ENCODE assay signal across 8 cellular contexts in genomic region chr2:175166216-175166824, GRCh38. TPM values are rescaled to one million over a fixed set of nuclear protein-coding genes. Genes with fewer than 3 reads are reported as not detected.
DNase-seq lines count a peak whose midpoint lies in the region; ATAC-seq, FAIRE-seq and TF ChIP-seq lines count a peak whose summit lies in the region.

No MANE protein-coding gene starts in this region.

- FAIRE-seq in A549 (lab: Jason Lieb, UNC), result no peak

- H3K9ac ChIP-seq in H9 (ENCODE audit: extremely low read depth, insufficient read length, low read length), result peak overlapping the region; percentile 38

- no peak overlapping the region for H2BK5ac ChIP-seq in H9 (ENCODE audit: insufficient read length, low read length)

- TF ChIP-seq POLR2A in A549 (IDR thresholded peaks at IDR 0.05; ENCODE audit: low read length) (no peak), right lobe of liver (IDR thresholded peaks at IDR 0.05) (no peak)

- no peak overlapping the region for H3K56ac ChIP-seq in H9 (ENCODE audit: insufficient read length, low read depth, low read length)

- H3K4me1 Mint-ChIP-seq in H9, result peaks cover 13 to 19% of the 10 kb centered on the region in 2 experiments
- peaks cover 26% of the 10 kb centered on the region for H3K4me1 Mint-ChIP-seq in activated naive CD8-positive, alpha-beta T cell treated with anti-CD3 and anti-CD28 coated beads for 36 hours

- ATAC-seq in A549, result no peak
- ATAC-seq in right lobe of liver, result no peak

- no peaks in the 10 kb centered on the region for H3K36me3 ChIP-seq in right lobe of liver

- CTCF ChIA-PET in A549 (lab: Yijun Ruan, JAX), result interaction anchor here (0.8 kb wide), 1 partner anchor 15 kb away, joined by 3 read pairs; no protein-coding TSS in a partner anchor

- H3K27ac ChIP-seq in A549 (peak overlapping the region; percentile 93 to 95; a peak in 4 of 6 replicates), H9 (ENCODE audit: insufficient read length, low read depth, low read length) (no peak overlapping the region), right lobe of liver (no peak overlapping the region)

- H4K91ac ChIP-seq in H9 (ENCODE audit: insufficient read length, low read depth, low read length), result no peak overlapping the region

- no peak for TF ChIP-seq CTCF in A549 (IDR thresholded peaks at IDR 0.05)
- TF ChIP-seq CTCF in H9 (conservative IDR thresholded peaks at IDR 0.05), result no peak
- TF ChIP-seq CTCF in right lobe of liver (IDR thresholded peaks at IDR 0.05), result no peak

- no peak overlapping the region for H2BK15ac ChIP-seq in H9 (ENCODE audit: low read depth, low read length)

- H3K9me3 ChIP-seq in A549, result no peaks in the 10 kb centered on the region
- H3K9me3 ChIP-seq in H9 (ENCODE audit: control insufficient read depth, low read depth, low read length), result no peaks in the 10 kb centered on the region
- no peaks in the 10 kb centered on the region for H3K9me3 ChIP-seq in right lobe of liver

- WGBS in A549 (ENCODE audit: missing lambda C conversion rate), result 19% methylated on average over 9 of the region's 9 CpGs
- 100% methylated on average over 1 of the region's 9 CpGs for WGBS in H9 (ENCODE audit: extremely low coverage, insufficient read length, low lambda C conversion rate)
- 48% methylated on average over 9 of the region's 9 CpGs for WGBS in right lobe of liver (ENCODE audit: insufficient coverage, low coverage, low lambda C conversion rate, missing lambda C conversion rate)

- no peak overlapping the region for H3K4ac ChIP-seq in H9 (ENCODE audit: low read depth, low read length)

- H4K8ac ChIP-seq in H9 (replicated peaks; ENCODE audit: insufficient read length, low read depth, low read length), result no peak overlapping the region

- no peak overlapping the region for H2BK20ac ChIP-seq in H9 (ENCODE audit: low read depth, low read length, poor library complexity, severe bottlenecking)

- H4K5ac ChIP-seq in H9 (ENCODE audit: insufficient read length, low read depth, low read length), result no peak overlapping the region

- no peaks in the 10 kb centered on the region for H3K23me2 ChIP-seq in H9 (ENCODE audit: insufficient read length, low read depth, low read length, poor library complexity, severe bottlenecking)

- H4K20me1 ChIP-seq in H9 (ENCODE audit: control insufficient read depth, insufficient read depth, insufficient read length), result no peaks in the 10 kb centered on the region

- peak overlapping the region; percentile 16 to 100 (median 39); a peak in 3 of 7 replicates for H3K27ac Mint-ChIP-seq in H9
- H3K27ac Mint-ChIP-seq in activated naive CD8-positive, alpha-beta T cell treated with anti-CD3 and anti-CD28 coated beads for 36 hours, result no peak overlapping the region

- H3K4me3 ChIP-seq in A549 (peak overlapping the region; percentile 95), right lobe of liver (peak overlapping the region in 2 of 3 donors; percentile 78 to 92)

- peak overlapping the region; percentile 99 to 100 for H3K4me3 Mint-ChIP-seq in H9
- H3K4me3 Mint-ChIP-seq in activated naive CD8-positive, alpha-beta T cell treated with anti-CD3 and anti-CD28 coated beads for 36 hours, result peak overlapping the region; percentile 99

- no peak for TF ChIP-seq RAD21 in A549 (conservative IDR thresholded peaks at IDR 0.05 in 1 of 2, IDR thresholded peaks at IDR 0.05 in 1 of 2)

- TF ChIP-seq EP300 in A549 (IDR thresholded peaks at IDR 0.05), result no peak

- intact Hi-C loops in right lobe of liver (cut with DNase I), result no loop called here

- no peak overlapping the region for H3K14ac ChIP-seq in H9 (ENCODE audit: insufficient read depth, low read length)

- H3K23ac ChIP-seq in H9 (ENCODE audit: insufficient read length, low read depth, low read length), result no peak overlapping the region

- H2BK120ac ChIP-seq in H9 (ENCODE audit: low read depth, low read length, poor library complexity, severe bottlenecking), result no peak overlapping the region

- no peak overlapping the region for H2AK5ac ChIP-seq in H9 (ENCODE audit: insufficient read length, low read length)

- no peaks in the 10 kb centered on the region for H3K27me3 ChIP-seq in H9 (ENCODE audit: insufficient read depth, low read length)
- H3K27me3 ChIP-seq in right lobe of liver, result no peaks in the 10 kb centered on the region

- no peak overlapping the region for H2BK12ac ChIP-seq in H9 (ENCODE audit: insufficient read length, low read depth, low read length)

- no peak overlapping the region for H2AFZ ChIP-seq in H9 (ENCODE audit: low read length)

- DNase-seq in A549 (ENCODE audit: low read depth in 1 of 2, low spot score in 1 of 2) (no peak), H9 (no peak), right lobe of liver (no peak), hypothalamus (lab: John Stamatoyannopoulos, UW) (no peak), NCI-H146 treated with DMSO at 0.1 percent for 48 hours (lab: John Stamatoyannopoulos, UW; ENCODE audit: unreplicated experiment) (no peak), medulla oblongata (ENCODE audit: extremely low spot score) (no peak), cortex of kidney (lab: John Stamatoyannopoulos, UW) (no peak)
- no peak for DNase-seq in activated naive CD8-positive, alpha-beta T cell treated with anti-CD3 and anti-CD28 coated beads for 36 hours

- H3K4me1 ChIP-seq in A549, result peaks cover 18% of the 10 kb centered on the region; the same call in 2 of the 3 replicates
- H3K4me1 ChIP-seq in H9 (ENCODE audit: insufficient read depth, low read length), result no peaks in the 10 kb centered on the region
- peaks cover 0 to 19% (median 0%) of the 10 kb centered on the region in 4 donors for H3K4me1 ChIP-seq in right lobe of liver

- POLR2A ChIA-PET in A549 (lab: Yijun Ruan, JAX), result no interaction called here

- no peak overlapping the region for H3T11ph ChIP-seq in H9 (ENCODE audit: low read length)

- peaks cover 3 to 11% (median 6%) of the 10 kb centered on the region in 3 experiments for H3K36me3 Mint-ChIP-seq in H9 (ENCODE audit: insufficient read depth in 1 of 3, low read depth in 3 of 3)
- peaks cover 5% of the 10 kb centered on the region for H3K36me3 Mint-ChIP-seq in activated naive CD8-positive, alpha-beta T cell treated with anti-CD3 and anti-CD28 coated beads for 36 hours

- H3K79me1 ChIP-seq in H9 (ENCODE audit: insufficient read depth, low read depth, low read length, poor library complexity, severe bottlenecking), result peaks cover 5% of the 10 kb centered on the region

- H3K27me3 Mint-ChIP-seq in H9 (ENCODE audit: low read depth), result no peaks in the 10 kb centered on the region
- H3K27me3 Mint-ChIP-seq in activated naive CD8-positive, alpha-beta T cell treated with anti-CD3 and anti-CD28 coated beads for 36 hours, result no peaks in the 10 kb centered on the region

- H3K4me2 ChIP-seq in A549 (peak overlapping the region; percentile 93), H9 (ENCODE audit: insufficient read depth, insufficient read length, low read length) (peak overlapping the region; percentile 48)

- no peak overlapping the region for H3K18ac ChIP-seq in H9 (ENCODE audit: insufficient read length, low read depth, low read length)

- no peaks in the 10 kb centered on the region; a peak in 1 of 5 replicates for H3K9me3 Mint-ChIP-seq in H9
- H3K9me3 Mint-ChIP-seq in activated naive CD8-positive, alpha-beta T cell treated with anti-CD3 and anti-CD28 coated beads for 36 hours, result no peaks in the 10 kb centered on the region

- peaks cover 29% of the 10 kb centered on the region; the same call in 1 of the 2 replicates for H3K79me2 ChIP-seq in H9 (ENCODE audit: insufficient read depth, low read length)

TF ChIP-seq in A549, 52 proteins besides CTCF, POLR2A, EP300 and RAD21:
- TF ChIP-seq CEBPB (IDR thresholded peaks at IDR 0.05) (peak; percentile 72 to 81; a peak in 3 of 4 replicates), FOSL2 (IDR thresholded peaks at IDR 0.05) (no peak), FOSL2 (CRISPR knock-in tag; IDR thresholded peaks at IDR 0.05) (no peak), POLR2AphosphoS2 (conservative IDR thresholded peaks at IDR 0.05; ENCODE audit: low read length) (no peak), JUN (IDR thresholded peaks at IDR 0.05) (no peak), ELK1 (IDR thresholded peaks at IDR 0.05; ENCODE audit: low read depth, low read length) (no peak), HOXB5 (CRISPR knock-in tag; IDR thresholded peaks at IDR 0.05) (no peak), HOXB13 (CRISPR knock-in tag; IDR thresholded peaks at IDR 0.05; ENCODE audit: low read depth) (no peak), MAX (IDR thresholded peaks at IDR 0.05) (no peak), ZC3H11A (IDR thresholded peaks at IDR 0.05) (no peak)

RNA-seq across cellular contexts. Expression of gene ATF2, which starts 1.7 kb away (rescaled TPM):
- polyA plus RNA-seq in A549 (2011; rRNA removed) (67.4 and 74.2 TPM in 2 replicates), A549 (2017; fragmentation: RNase III; extraction: RNeasy Plus Mini Kit Qiagen cat#74134 plus additional on column Dnase treatment) (15.5 to 18.9 TPM (median 18.8 TPM) in 3 replicates)
- 13.3 and 16.4 TPM in 2 replicates for polyA plus RNA-seq in A549 (2012; cell fraction: cytosol; rRNA removed)
- 7.8 and 8.3 TPM in 2 replicates for polyA plus RNA-seq in A549 (2012; cell fraction: nucleus; rRNA removed)
- polyA minus RNA-seq in A549 (2011; rRNA and poly(A)+ RNA removed), result 115 and 139 TPM in 2 replicates
- total RNA-seq in H9 (2021) (34.9 and 40.9 TPM in 2 replicates), right lobe of liver (10 to 100 TPM; 24.0 to 36.3 (median 27.4) TPM)
- total RNA-seq in activated naive CD8-positive, alpha-beta T cell treated with anti-CD3 and anti-CD28 coated beads for 36 hours, result 10 to 100 TPM; 43.1 to 44.5 TPM

RNA-seq across cellular contexts. Expression of gene ATP5MC3, which starts 15.2 kb away (rescaled TPM):
- polyA plus RNA-seq in A549 (2011; rRNA removed), result 525 and 642 TPM in 2 replicates
- polyA plus RNA-seq in A549 (2012; cell fraction: cytosol; rRNA removed), result 562 and 654 TPM in 2 replicates
- 228 and 283 TPM in 2 replicates for polyA plus RNA-seq in A549 (2012; cell fraction: nucleus; rRNA removed)
- 414 to 458 TPM (median 437 TPM) in 3 replicates for polyA plus RNA-seq in A549 (2017; fragmentation: RNase III; extraction: RNeasy Plus Mini Kit Qiagen cat#74134 plus additional on column Dnase treatment)
- 124 and 132 TPM in 2 replicates for polyA minus RNA-seq in A549 (2011; rRNA and poly(A)+ RNA removed)
- 326 and 334 TPM in 2 replicates for total RNA-seq in H9 (2021)
- total RNA-seq in activated naive CD8-positive, alpha-beta T cell treated with anti-CD3 and anti-CD28 coated beads for 36 hours, result 100 to 1,000 TPM; 472 to 484 TPM
- total RNA-seq in right lobe of liver, result 100 to 1,000 TPM; 149 to 204 (median 185) TPM

Comparison
In these comparisons a context has a peak if more than half of its experiments do, and no peak if none do; other contexts are left out.
1. H3K27ac ChIP-seq: peak in A549 (2 of 2); none in H9 (single experiment) and right lobe of liver (0 of 3).